ENCODE assay signal across 11 cellular contexts in genomic region chr16:1691276-1691675, GRCh38. TPM values are rescaled to one million over a fixed set of nuclear protein-coding genes. Genes with fewer than 3 reads are reported as not detected.
A peak's percentile ranks its signal among the peaks of the same experiment; 100 is the strongest.
DNase-seq lines count a peak whose midpoint lies in the region; ATAC-seq, FAIRE-seq and TF ChIP-seq lines count a peak whose summit lies in the region.
"Had no signal": no experiment of that assay in that cellular context is flagged by ENCODE, and none has a peak within 500 bp of the region (broad histone marks: within the 10 kb centered on the region; RNA-seq: fewer than 3 reads in every experiment).

No MANE protein-coding gene starts in this region.

- H3K4me2 ChIP-seq in endothelial cell of umbilical vein (ENCODE audit: insufficient read depth, low read length), result no peak overlapping the region

- intact Hi-C loops in endothelial cell of umbilical vein (cut with micrococcal nuclease), result no loop called here
- intact Hi-C loops in testis (cut with DNase I; ENCODE audit: low total_unique reads), result no loop called here

- peaks cover 22 to 31% of the 10 kb centered on the region in 2 experiments for H3K36me3 ChIP-seq in endothelial cell of umbilical vein (ENCODE audit: control insufficient read depth in 2 of 2, extremely low read depth in 1 of 2, insufficient read depth in 2 of 2, low read length in 2 of 2)
- peaks cover 90% of the 10 kb centered on the region for H3K36me3 ChIP-seq in HAP-1 (replicated peaks)
- no peaks in the 10 kb centered on the region for H3K36me3 ChIP-seq in testis (ENCODE audit: low read depth, missing control alignments)

- BruUV-seq in endothelial cell of umbilical vein (replicated peaks; lab: Mats Ljungman, UMichigan), result no TSS peak

- peak overlapping the region; percentile 38 for H3K27ac Mint-ChIP-seq in osteocyte (ENCODE audit: unreplicated experiment)
- H3K27ac Mint-ChIP-seq: activated T-helper 2 cell treated with anti-CD3 and anti-CD28 coated beads, Interferon-gamma antibody, Interleukin-2, Interleukin-4, amounts not matched to agents 10 μg/mL and 5 μg/mL and 100 μg/mL, durations not matched to agents 14 hours and 24 hours and 36 hours had no signal

- no peaks in the 10 kb centered on the region for H3K9me3 Mint-ChIP-seq in osteocyte (ENCODE audit: unreplicated experiment)
- H3K9me3 Mint-ChIP-seq: activated T-helper 2 cell treated with anti-CD3 and anti-CD28 coated beads, Interferon-gamma antibody, Interleukin-2, Interleukin-4, amounts not matched to agents 10 μg/mL and 5 μg/mL and 100 μg/mL, durations not matched to agents 14 hours and 24 hours and 36 hours had no signal

- H3K79me2 ChIP-seq in endothelial cell of umbilical vein (ENCODE audit: control insufficient read depth, insufficient read depth, low read length), result peaks cover 69% of the 10 kb centered on the region

- in situ Hi-C loops in HAP-1 (cut with MboI; ENCODE audit: low sequenced_read_pairs), result no loop called here

- TF ChIP-seq POLR2A in endothelial cell of umbilical vein (IDR thresholded peaks at IDR 0.05; ENCODE audit: low read depth, low read length), result no peak
- no peak for TF ChIP-seq POLR2A in testis (IDR thresholded peaks at IDR 0.05)

- no peak for ATAC-seq in GM21360 (IDR thresholded peaks at IDR 0.05; ENCODE audit: unreplicated experiment)
- ATAC-seq: activated CD4-positive, CD25-positive, alpha-beta regulatory T cell treated with anti-CD3 and anti-CD28 coated beads, Interleukin-2, amount 50 U/mL, for 24 hours had no signal

- no peak overlapping the region for H3K9ac ChIP-seq in endothelial cell of umbilical vein (replicated peaks; ENCODE audit: extremely low read depth, insufficient read depth, low read length)

- no peak overlapping the region for H2AFZ ChIP-seq in endothelial cell of umbilical vein (ENCODE audit: low read depth, low read length)

- CTCF ChIA-PET in endothelial cell of umbilical vein (lab: Charles Lee), result interaction anchor here (0.6 to 2.0 kb wide), 8 partner anchors 9 to 133 kb away, joined by 3 to 25 read pairs (median 4); partner anchors contain the start of genes JPT2 and MAPK8IP3

- H3K4me3 ChIP-seq in endothelial cell of umbilical vein (replicated peaks in 1 of 3; ENCODE audit: insufficient read depth in 1 of 3, low read depth in 1 of 3, low read length in 3 of 3), result no peak overlapping the region
- H3K4me3 ChIP-seq in HAP-1, result no peak overlapping the region
- H3K4me3 ChIP-seq in testis, result no peak overlapping the region

- H3K27me3 Mint-ChIP-seq in osteocyte (ENCODE audit: unreplicated experiment), result no peaks in the 10 kb centered on the region

- TF ChIP-seq CTCF in endothelial cell of umbilical vein (IDR thresholded peaks at IDR 0.05; ENCODE audit: extremely low read depth in 1 of 2, insufficient read depth in 1 of 2, low read depth in 1 of 2, low read length in 2 of 2), result no peak
- TF ChIP-seq CTCF in osteocyte (IDR thresholded peaks at IDR 0.05), result peak; percentile 24
- TF ChIP-seq CTCF in testis (IDR thresholded peaks at IDR 0.05), result no peak

- POLR2A ChIA-PET in endothelial cell of umbilical vein (lab: Charles Lee), result interaction anchor here (0.6 kb wide), 1 partner anchor 80 kb away, joined by 5 read pairs; no protein-coding TSS in a partner anchor

- dilution Hi-C loops in endothelial cell of umbilical vein (cut with MboI; ENCODE audit: extremely low pct_ligation_motif_present, low sequenced_read_pairs), result no loop called here

- H3K9me3 ChIP-seq in endothelial cell of umbilical vein (replicated peaks; ENCODE audit: control insufficient read depth, insufficient read depth, low read length), result no peaks in the 10 kb centered on the region
- H3K9me3 ChIP-seq in HAP-1, result no peaks in the 10 kb centered on the region
- H3K9me3 ChIP-seq in testis, result no peaks in the 10 kb centered on the region

- FAIRE-seq in RCC 7860 (lab: Jason Lieb, UNC) (peak; percentile 89), endothelial cell of umbilical vein (lab: Jason Lieb, UNC) (peak; percentile 63)

- H3K4me1 ChIP-seq in endothelial cell of umbilical vein (ENCODE audit: control insufficient read depth, extremely low read depth, insufficient read depth, low read length), result peaks cover 14% of the 10 kb centered on the region
- H3K4me1 ChIP-seq in HAP-1, result no peaks in the 10 kb centered on the region
- no peaks in the 10 kb centered on the region for H3K4me1 ChIP-seq in testis

- H3K27me3 ChIP-seq in endothelial cell of umbilical vein (ENCODE audit: control insufficient read depth in 2 of 2, insufficient read depth in 2 of 2, low read length in 2 of 2) (no peaks in the 10 kb centered on the region), HAP-1 (ENCODE audit: low read depth) (no peaks in the 10 kb centered on the region), testis (no peaks in the 10 kb centered on the region)

- peaks cover 37% of the 10 kb centered on the region for H3K36me3 Mint-ChIP-seq in osteocyte (ENCODE audit: unreplicated experiment)

- H3K27ac ChIP-seq in endothelial cell of umbilical vein (ENCODE audit: insufficient read depth, low read depth, low read length) (no peak overlapping the region), testis (no peak overlapping the region)

- H3K4me3 Mint-ChIP-seq in osteocyte (ENCODE audit: unreplicated experiment), result no peak overlapping the region

- peaks cover 4% of the 10 kb centered on the region for H4K20me1 ChIP-seq in endothelial cell of umbilical vein (replicated peaks; ENCODE audit: control insufficient read depth, extremely low read depth, insufficient read depth, low read length)

- peak; percentile 70 for DNase-seq in ELR (ENCODE audit: low read depth)
- DNase-seq in RCC 7860 (ENCODE audit: low spot score), result peak; percentile 82
- DNase-seq in endothelial cell of umbilical vein (ENCODE audit: low read depth, low spot score), result no peak
- no peak for DNase-seq in osteocyte (ENCODE audit: extremely low spot score, unreplicated experiment)
- no peak for DNase-seq in NCI-H2227 treated with DMSO at 0.1 percent for 48 hours (lab: John Stamatoyannopoulos, UW)
- DNase-seq in HAP-1 (ENCODE audit: low spot score in 2 of 2), result no peak
- DNase-seq in testis, result no peak
- DNase-seq: NCI-H510A had no signal

- no peaks in the 10 kb centered on the region for H3K9me1 ChIP-seq in endothelial cell of umbilical vein (replicated peaks; ENCODE audit: control insufficient read depth, extremely low read depth, insufficient read depth, low read length)

- peaks cover 7% of the 10 kb centered on the region for H3K4me1 Mint-ChIP-seq in osteocyte (ENCODE audit: unreplicated experiment)

TF ChIP-seq in endothelial cell of umbilical vein, 7 proteins besides CTCF, POLR2A, EP300 and RAD21:
- no peak for TF ChIP-seq POLR2AphosphoS5 (IDR thresholded peaks at IDR 0.05; ENCODE audit: insufficient read depth, low read depth, low read length)
- no peak for TF ChIP-seq JUN (IDR thresholded peaks at IDR 0.05; ENCODE audit: borderline replicate concordance, insufficient read depth, insufficient read length, low read depth)
- TF ChIP-seq MAX (IDR thresholded peaks at IDR 0.05; ENCODE audit: insufficient read depth, insufficient read length), result no peak
- TF ChIP-seq MYC (IDR thresholded peaks at IDR 0.05; ENCODE audit: low read depth, low read length), result no peak
- no peak for TF ChIP-seq FOS (IDR thresholded peaks at IDR 0.05; ENCODE audit: borderline replicate concordance, insufficient read depth, low read length)

RNA-seq across cellular contexts. Expression of gene JPT2, which starts 13.2 kb away (rescaled TPM):
- total RNA-seq in endothelial cell of umbilical vein (86.5 and 93.3 TPM in 2 replicates), osteocyte (53.6 and 55.1 TPM in 2 replicates), testis (10 to 100 TPM; 25.8 to 27.9 TPM)
- polyA plus RNA-seq in endothelial cell of umbilical vein (30.4 and 35.8 TPM in 2 replicates), testis (ENCODE audit: insufficient read depth, low read depth, low replicate concordance) (45.2 TPM)
- 50.7 and 68.0 TPM in 2 replicates for polyA plus RNA-seq in endothelial cell of umbilical vein (2011; cell fraction: cytosol; rRNA removed)
- 33.7 and 41.3 TPM in 2 replicates for polyA plus RNA-seq in endothelial cell of umbilical vein (2011; cell fraction: nucleus; rRNA removed)
- 60.2 and 62.2 TPM in 2 replicates for polyA plus RNA-seq in endothelial cell of umbilical vein (2012)
- polyA minus RNA-seq in endothelial cell of umbilical vein, result 48.3 and 54.0 TPM in 2 replicates
- 35.0 TPM for polyA minus RNA-seq in endothelial cell of umbilical vein (2011; cell fraction: cytosol; rRNA and poly(A)+ RNA removed)
- polyA minus RNA-seq in endothelial cell of umbilical vein (2011; cell fraction: nucleus; rRNA and poly(A)+ RNA removed), result 13.1 and 24.5 TPM in 2 replicates

RNA-seq across cellular contexts. Expression of gene MAPK8IP3, which starts 14.7 kb away (rescaled TPM):
- total RNA-seq in endothelial cell of umbilical vein (92.2 and 95.0 TPM in 2 replicates), osteocyte (89.7 and 105 TPM in 2 replicates), testis (100 to 1,000 TPM; 128 to 154 TPM)
- polyA plus RNA-seq in endothelial cell of umbilical vein (40.7 and 48.6 TPM in 2 replicates), testis (ENCODE audit: insufficient read depth, low read depth, low replicate concordance) (52.7 TPM)
- 6.7 and 14.3 TPM in 2 replicates for polyA plus RNA-seq in endothelial cell of umbilical vein (2011; cell fraction: cytosol; rRNA removed)
- polyA plus RNA-seq in endothelial cell of umbilical vein (2011; cell fraction: nucleus; rRNA removed), result 396 and 440 TPM in 2 replicates
- polyA plus RNA-seq in endothelial cell of umbilical vein (2012), result 41.3 and 78.8 TPM in 2 replicates
- 46.6 and 91.8 TPM in 2 replicates for polyA minus RNA-seq in endothelial cell of umbilical vein
- 6.8 TPM for polyA minus RNA-seq in endothelial cell of umbilical vein (2011; cell fraction: cytosol; rRNA and poly(A)+ RNA removed)
- 103 and 162 TPM in 2 replicates for polyA minus RNA-seq in endothelial cell of umbilical vein (2011; cell fraction: nucleus; rRNA and poly(A)+ RNA removed)

Comparison
In these comparisons a context has a peak if more than half of its experiments do, and no peak if none do; other contexts are left out.
1. DNase-seq: peak in ELR (single experiment) and RCC 7860 (single experiment); none in endothelial cell of umbilical vein (single experiment), osteocyte (single experiment), NCI-H2227 treated with DMSO at 0.1 percent for 48 hours (single experiment), HAP-1 (0 of 2) and testis (single experiment).